ENCODE assay signal across 28 cellular contexts in the genomic region with DNA sequence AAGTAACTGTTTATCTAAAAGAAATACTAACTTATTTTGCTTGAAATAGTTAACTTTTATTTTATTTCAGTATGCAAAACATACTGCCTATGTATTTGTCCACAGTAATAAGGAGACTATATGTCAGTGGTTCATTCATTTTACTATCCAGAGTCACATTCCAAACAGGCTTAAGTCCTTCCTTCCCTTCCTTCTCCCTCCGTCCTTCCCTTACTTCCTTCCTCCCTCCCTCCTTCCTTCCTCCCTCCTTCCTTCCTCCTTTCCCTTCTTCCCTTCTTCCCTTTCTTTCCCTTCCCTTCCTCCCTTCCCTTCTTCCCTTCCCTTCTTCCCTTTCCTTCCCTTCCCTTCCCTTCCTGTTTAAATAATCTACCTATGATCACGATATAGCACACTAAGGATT.
"Had no signal": no experiment of that assay in that cellular context is flagged by ENCODE, and none has a peak within 500 bp of the region (broad histone marks: within the 10 kb centered on the region; RNA-seq: fewer than 3 reads in every experiment).

No MANE protein-coding gene starts in this region.

- H3K27ac Mint-ChIP-seq: immature natural killer cell, mesothelial cell of epicardium, naive B cell had no signal

- H3K36me3 ChIP-seq: esophagus squamous epithelium, gastroesophageal sphincter, heart left ventricle, left lung, lower lobe of right lung had no signal

- H3K4me3 Mint-ChIP-seq: immature natural killer cell, mesothelial cell of epicardium, naive B cell had no signal

- ATAC-seq: esophagus mucosa, foreskin keratinocyte, gastroesophageal sphincter, heart left ventricle, left lung, left ventricle myocardium superior, lower lobe of right lung, mucosa of descending colon had no signal

- H3K4me1 ChIP-seq: esophagus squamous epithelium, foreskin keratinocyte, gastroesophageal sphincter, heart left ventricle, left lung, lower lobe of right lung had no signal

- H3K4me1 Mint-ChIP-seq: immature natural killer cell, naive B cell had no signal

- H3K27ac ChIP-seq: coronary artery, dorsolateral prefrontal cortex, epithelial cell of prostate, esophagus squamous epithelium, foreskin keratinocyte, gastroesophageal sphincter, heart left ventricle, hepatocyte, left lung, lower lobe of right lung had no signal

- DNase-seq: dermis blood vessel endothelial cell; dorsolateral prefrontal cortex; effector CD4-positive, alpha-beta T cell; effector memory CD4-positive, alpha-beta T cell; erythroblast; esophagus squamous epithelium; foreskin keratinocyte; heart left ventricle; hypothalamus; immature natural killer cell; islet precursor cell; kidney; kidney glomerular epithelial cell; left colon; left lung; left ventricle myocardium superior; lower lobe of right lung; mesenchymal stem cell; mucosa of descending colon; naive B cell had no signal

- H3K27me3 ChIP-seq: dorsolateral prefrontal cortex, esophagus squamous epithelium, foreskin keratinocyte, gastroesophageal sphincter, heart left ventricle, hepatocyte, left lung had no signal

- H3K79me2 ChIP-seq: hepatocyte had no signal

- H3K9me3 Mint-ChIP-seq: mesothelial cell of epicardium had no signal

- H3K27me3 Mint-ChIP-seq: naive B cell had no signal

- H3K36me3 Mint-ChIP-seq: immature natural killer cell, mesothelial cell of epicardium, naive B cell had no signal

- H3K4me2 ChIP-seq: hepatocyte had no signal

- FAIRE-seq: colon, frontal cortex, kidney had no signal

- H2AFZ ChIP-seq: hepatocyte had no signal

- H3K4me3 ChIP-seq: coronary artery, dorsolateral prefrontal cortex, esophagus squamous epithelium, gastroesophageal sphincter, heart left ventricle, hepatocyte, left lung, lower lobe of right lung, mucosa of descending colon had no signal

- H3K9me3 ChIP-seq: esophagus squamous epithelium, gastroesophageal sphincter, heart left ventricle, lower lobe of right lung, mucosa of descending colon had no signal
